Comparison of ENCODE assay signal across 9 cellular contexts in the genomic region with DNA sequence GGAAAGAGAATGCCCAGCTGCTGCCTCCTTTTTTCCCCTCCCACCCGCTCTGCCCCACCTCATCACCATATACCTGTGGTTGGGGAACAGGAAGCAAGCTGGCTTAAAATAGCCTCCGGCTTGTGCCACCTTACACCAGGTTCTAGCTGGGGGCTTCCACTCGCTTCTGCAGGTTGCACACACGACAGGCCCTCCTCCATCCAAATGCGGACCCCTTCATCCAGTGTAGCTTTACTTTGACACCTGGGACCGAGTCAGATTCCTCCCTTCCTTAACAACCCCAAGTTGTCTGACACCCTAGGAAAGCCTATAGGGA. TPM values are rescaled to one million over a fixed set of nuclear protein-coding genes. Genes with fewer than 3 reads are reported as not detected.
A peak's percentile ranks its signal among the peaks of the same experiment; 100 is the strongest.
DNase-seq lines count a peak whose midpoint lies in the region; ATAC-seq, FAIRE-seq and TF ChIP-seq lines count a peak whose summit lies in the region.
"Had no signal": no experiment of that assay in that cellular context is flagged by ENCODE, and none has a peak within 500 bp of the region (broad histone marks: within the 10 kb centered on the region; RNA-seq: fewer than 3 reads in every experiment).

No MANE protein-coding gene starts in this region.

- H3K9me3 Mint-ChIP-seq in T-helper 2 cell treated with Interferon-gamma antibody and Interleukin-4, amounts not matched to agents 5 μg/mL and 100 μg/mL, for 36 hours = no peaks in the 10 kb centered on the region
- H3K9me3 Mint-ChIP-seq in endodermal cell = no peaks in the 10 kb centered on the region

- H3K27ac Mint-ChIP-seq in T-helper 2 cell treated with Interferon-gamma antibody and Interleukin-4, amounts not matched to agents 5 μg/mL and 100 μg/mL, for 36 hours = peak overlapping the region; percentile 87
- H3K27ac Mint-ChIP-seq in endodermal cell = peak overlapping the region; percentile 93

- H3K4me3 Mint-ChIP-seq in T-helper 2 cell treated with Interferon-gamma antibody and Interleukin-4, amounts not matched to agents 5 μg/mL and 100 μg/mL, for 36 hours = peak overlapping the region; percentile 78
- H3K4me3 Mint-ChIP-seq in endodermal cell = peak overlapping the region; percentile 5

- H3K36me3 Mint-ChIP-seq in T-helper 2 cell treated with Interferon-gamma antibody and Interleukin-4, amounts not matched to agents 5 μg/mL and 100 μg/mL, for 36 hours (ENCODE audit: low read depth) = no peaks in the 10 kb centered on the region
- no peaks in the 10 kb centered on the region for H3K36me3 Mint-ChIP-seq in endodermal cell (ENCODE audit: low read depth)

- DNase-seq in T-helper 2 cell treated with Interferon-gamma antibody and Interleukin-4, amounts not matched to agents 5 μg/mL and 100 μg/mL, for 36 hours (ENCODE audit: low spot score) = no peak
- DNase-seq in T-helper 2 cell = no peak
- DNase-seq in RWPE1 (ENCODE audit: low spot score) = no peak
- DNase-seq in endodermal cell = no peak
- DNase-seq in small intestine = no peak
- DNase-seq in NCI-H82 treated with DMSO at 0.1 percent for 48 hours (lab: John Stamatoyannopoulos, UW; ENCODE audit: unreplicated experiment) = no peak
- DNase-seq: 8988T had no signal

- ATAC-seq in GM21825 (IDR thresholded peaks at IDR 0.05; ENCODE audit: unreplicated experiment) (no peak), GM18858 (IDR thresholded peaks at IDR 0.05; ENCODE audit: unreplicated experiment) (no peak)

- CTCF ChIA-PET in RWPE1 (lab: Yijun Ruan, JAX) = interaction anchor here (0.5 to 3.8 kb wide), 13 partner anchors 9 to 270 kb away, joined by 3 to 26 read pairs (median 4); no protein-coding TSS in a partner anchor

- FAIRE-seq in small intestine (lab: Jason Lieb, UNC) = no peak

- H3K27ac ChIP-seq in RWPE1 (peak overlapping the region; percentile 85), endodermal cell (ENCODE audit: low read depth, low read length) (peak overlapping the region; percentile 63), small intestine (ENCODE audit: low read depth in 1 of 2, low read length in 1 of 2) (peak overlapping the region; percentile 66 to 93)

- peaks cover 16% of the 10 kb centered on the region for H3K4me1 Mint-ChIP-seq in T-helper 2 cell treated with Interferon-gamma antibody and Interleukin-4, amounts not matched to agents 5 μg/mL and 100 μg/mL, for 36 hours (ENCODE audit: low read depth)
- H3K4me1 Mint-ChIP-seq in endodermal cell = peaks cover 63% of the 10 kb centered on the region

- H3K9me3 ChIP-seq in endodermal cell (ENCODE audit: control insufficient read depth, low read length) (no peaks in the 10 kb centered on the region), small intestine (ENCODE audit: control insufficient read depth, low read depth) (no peaks in the 10 kb centered on the region)

- POLR2A ChIA-PET in RWPE1 (lab: Yijun Ruan, JAX; ENCODE audit: low non-redundant PET) = interaction anchor here (0.5 kb wide), 1 partner anchor 35 kb away, joined by 3 read pairs; no protein-coding TSS in a partner anchor

- H3K4me1 ChIP-seq in endodermal cell (ENCODE audit: control insufficient read depth, insufficient read depth, low read length) = peaks cover 36% of the 10 kb centered on the region
- peaks cover 8 to 18% of the 10 kb centered on the region in 2 donors for H3K4me1 ChIP-seq in small intestine (ENCODE audit: control insufficient read depth in 2 of 2, insufficient read depth in 1 of 2, low read depth in 1 of 2, low read length in 1 of 2)

- H3K9ac ChIP-seq in endodermal cell (ENCODE audit: extremely low read depth, low read length, poor library complexity, severe bottlenecking) = no peak overlapping the region

- TF ChIP-seq CTCF in RWPE1 (conservative IDR thresholded peaks at IDR 0.05; ENCODE audit: low read depth) (no peak), endodermal cell (conservative IDR thresholded peaks at IDR 0.05) (no peak)

- H3K4me3 ChIP-seq in endodermal cell (ENCODE audit: low read length) (no peak overlapping the region), small intestine (ENCODE audit: low read depth in 1 of 2, low read length in 2 of 2) (no peak overlapping the region)

- WGBS in endodermal cell (ENCODE audit: insufficient coverage in 1 of 2, insufficient read length in 1 of 2), 2 experiments = 54 to 64% methylated on average over 3 to 6 of the region's 6 CpGs
- WGBS in small intestine, 3 donors = 14 to 48% (median 29%) methylated on average over 6 of the region's 6 CpGs

- peaks cover 19% of the 10 kb centered on the region for H3K27me3 Mint-ChIP-seq in T-helper 2 cell treated with Interferon-gamma antibody and Interleukin-4, amounts not matched to agents 5 μg/mL and 100 μg/mL, for 36 hours (ENCODE audit: low read depth)
- H3K27me3 Mint-ChIP-seq in endodermal cell (ENCODE audit: insufficient read depth) = peaks cover 9% of the 10 kb centered on the region

- H3K27me3 ChIP-seq in endodermal cell (ENCODE audit: control insufficient read depth, insufficient read depth, low read length, poor library complexity, severe bottlenecking) (no peaks in the 10 kb centered on the region), small intestine (ENCODE audit: control insufficient read depth in 2 of 2, insufficient read depth in 2 of 2, low read length in 2 of 2) (no peaks in the 10 kb centered on the region)

- no peaks in the 10 kb centered on the region for H3K36me3 ChIP-seq in endodermal cell (ENCODE audit: control insufficient read depth, insufficient read depth, low read length)
- no peaks in the 10 kb centered on the region for H3K36me3 ChIP-seq in small intestine (ENCODE audit: control insufficient read depth in 2 of 2, insufficient read depth in 2 of 2, low read length in 2 of 2)

RNA-seq across cellular contexts. Expression of gene BLACAT1, which starts 14.6 kb away (rescaled TPM):
- total RNA-seq in endodermal cell = 1 to 10 TPM; 7.4 to 7.6 TPM
- 9.3 TPM for polyA plus RNA-seq in endodermal cell (2013, experiment 1 of 2)
- polyA plus RNA-seq in endodermal cell (2013, experiment 2 of 2) = 9.8 TPM
- under 1 TPM in 2 of 3 donors, not detected in 1; 0.22 to 0.30 TPM for polyA plus RNA-seq in small intestine

RNA-seq across cellular contexts. Expression of gene LEMD1, which starts 19.4 kb away (rescaled TPM):
- 10 to 100 TPM; 13.5 to 16.7 TPM for total RNA-seq in endodermal cell
- 20.5 TPM for polyA plus RNA-seq in endodermal cell (2013, experiment 1 of 2)
- polyA plus RNA-seq in endodermal cell (2013, experiment 2 of 2) = 20.2 TPM
- 1 to 10 TPM in 2 of 3 donors, under 1 TPM in 1; 0.34 to 3.8 (median 1.1) TPM for polyA plus RNA-seq in small intestine
